ENCODE assay signal across 19 cellular contexts in the genomic region with DNA sequence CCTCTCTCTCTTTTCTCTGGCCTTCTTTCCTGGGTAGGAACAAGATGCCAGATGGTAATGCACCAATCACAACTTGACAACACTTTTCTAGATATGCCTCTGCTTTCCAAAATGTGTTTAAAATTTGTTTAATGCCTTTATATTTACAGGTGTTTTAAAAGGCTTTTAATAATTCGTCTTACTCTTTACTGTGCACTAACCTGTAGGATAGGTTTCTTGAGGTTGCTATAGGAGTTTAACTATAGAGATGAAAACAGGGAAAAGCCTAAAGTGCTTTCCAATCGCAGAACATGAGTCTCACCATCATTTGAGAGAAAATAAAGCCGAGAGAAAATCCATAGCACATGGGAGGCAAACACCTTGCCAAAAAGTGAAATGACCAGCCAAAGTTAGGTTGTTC.
A peak's percentile ranks its signal among the peaks of the same experiment; 100 is the strongest.
DNase-seq lines count a peak whose midpoint lies in the region; ATAC-seq, FAIRE-seq and TF ChIP-seq lines count a peak whose summit lies in the region.
"Had no signal": no experiment of that assay in that cellular context is flagged by ENCODE, and none has a peak within 500 bp of the region (broad histone marks: within the 10 kb centered on the region; RNA-seq: fewer than 3 reads in every experiment).

No MANE protein-coding gene starts in this region.

- H3K27me3 ChIP-seq in GM23338 (ENCODE audit: insufficient read depth) (no peaks in the 10 kb centered on the region), esophagus squamous epithelium (no peaks in the 10 kb centered on the region), pancreas (no peaks in the 10 kb centered on the region)

- peaks cover 2% of the 10 kb centered on the region for H3K27me3 Mint-ChIP-seq in GM23338 (ENCODE audit: insufficient read depth, low read depth, poor library complexity)

- peaks cover 63% of the 10 kb centered on the region for H3K4me1 Mint-ChIP-seq in GM23338
- H3K4me1 Mint-ChIP-seq: T-cell had no signal

- H3K4me2 ChIP-seq in GM23338 = no peak overlapping the region

- H3K27ac Mint-ChIP-seq in GM23338 = peak overlapping the region; percentile 94
- H3K27ac Mint-ChIP-seq: T-cell had no signal

- no peaks in the 10 kb centered on the region for H3K9me3 Mint-ChIP-seq in GM23338
- H3K9me3 Mint-ChIP-seq: T-cell had no signal

- H2AFZ ChIP-seq in GM23338 = no peak overlapping the region

- H3K9me3 ChIP-seq in esophagus squamous epithelium (no peaks in the 10 kb centered on the region), pancreas (no peaks in the 10 kb centered on the region)

- ATAC-seq in GM23338 (no peak), pancreas (no peak), GM21825 (IDR thresholded peaks at IDR 0.05; ENCODE audit: unreplicated experiment) (no peak), GM18907 (IDR thresholded peaks at IDR 0.05; ENCODE audit: unreplicated experiment) (no peak)
- ATAC-seq: left lobe of liver, T-cell had no signal

- H3K36me3 ChIP-seq in GM23338 (ENCODE audit: insufficient read depth) (no peaks in the 10 kb centered on the region), esophagus squamous epithelium (no peaks in the 10 kb centered on the region), pancreas (no peaks in the 10 kb centered on the region)

- peak; percentile 66 for FAIRE-seq in pancreas (lab: Jason Lieb, UNC)

- H3K27ac ChIP-seq in GM23338 (ENCODE audit: low read depth) = peak overlapping the region; percentile 48; the same call in 1 of the 2 replicates
- H3K27ac ChIP-seq in esophagus squamous epithelium = peak overlapping the region in 3 of 4 donors; percentile 45 to 51 (median 50)
- H3K27ac ChIP-seq in pancreas = no peak overlapping the region
- H3K27ac ChIP-seq: RWPE1 had no signal

- DNase-seq in GM23338 (ENCODE audit: low spot score) = no peak
- DNase-seq in NCI-H1694 (lab: John Stamatoyannopoulos, UW) = peak; percentile 31
- DNase-seq in esophagus squamous epithelium (lab: John Stamatoyannopoulos, UW) = no peak
- DNase-seq in pancreas = no peak
- no peak for DNase-seq in medulla oblongata (ENCODE audit: extremely low spot score)
- no peak for DNase-seq in GM13977 (ENCODE audit: low spot score)
- DNase-seq: activated CD4-positive, alpha-beta T cell treated with anti-CD3 and anti-CD28 coated beads, Interleukin-2, amount 50 U/mL, for 1 hour; activated CD8-positive, alpha-beta memory T cell treated with anti-CD3 and anti-CD28 coated beads, Interleukin-2, amount 50 U/mL, for 48 hours; activated gamma-delta T cell; AML-193; COR-L47; NCI-H226; small intestine; stimulated activated CD4-positive, alpha-beta T cell treated with anti-CD3 and anti-CD28 coated beads, Interleukin-4, amount 100 ng/mL, for 24 hours; T-cell had no signal

- no peak overlapping the region for H3K4me3 ChIP-seq in GM23338
- H3K4me3 ChIP-seq in esophagus squamous epithelium = no peak overlapping the region
- H3K4me3 ChIP-seq in pancreas = no peak overlapping the region

- no peak overlapping the region for H3K4me3 Mint-ChIP-seq in GM23338
- H3K4me3 Mint-ChIP-seq: T-cell had no signal

- H3F3A ChIP-seq in GM23338 (replicated peaks; ENCODE audit: low read depth) = no peaks in the 10 kb centered on the region; the same call in 1 of the 2 replicates

- 28 to 39% methylated on average over 3 of the region's 3 CpGs for WGBS in esophagus squamous epithelium, 2 donors
- 52 to 55% methylated on average over 3 of the region's 3 CpGs for WGBS in pancreas, 2 donors

- peaks cover 3% of the 10 kb centered on the region; the same call in 1 of the 3 replicates for H3K36me3 Mint-ChIP-seq in GM23338 (ENCODE audit: low read depth)
- H3K36me3 Mint-ChIP-seq: T-cell had no signal

- peaks cover 6% of the 10 kb centered on the region; the same call in 1 of the 2 replicates for H3K9me2 ChIP-seq in GM23338 (ENCODE audit: insufficient read depth)

- TF ChIP-seq CTCF in GM23338 (conservative IDR thresholded peaks at IDR 0.05; ENCODE audit: low read depth in 2 of 2) (no peak), esophagus squamous epithelium (IDR thresholded peaks at IDR 0.05) (no peak), pancreas (IDR thresholded peaks at IDR 0.05) (no peak), GM13977 (IDR thresholded peaks at IDR 0.05; ENCODE audit: extremely low read depth, insufficient read depth, missing control alignments) (no peak)

- H3K79me2 ChIP-seq in GM23338 (replicated peaks; ENCODE audit: insufficient read depth) = no peaks in the 10 kb centered on the region

- H3K4me1 ChIP-seq in GM23338 (ENCODE audit: insufficient read depth) = peaks cover 18% of the 10 kb centered on the region
- peaks cover 0 to 36% (median 20%) of the 10 kb centered on the region in 3 donors for H3K4me1 ChIP-seq in esophagus squamous epithelium
- no peaks in the 10 kb centered on the region for H3K4me1 ChIP-seq in pancreas

- intact Hi-C loops in esophagus squamous epithelium (cut with DNase I) = no loop called here
- intact Hi-C loops in pancreas (cut with DNase I) = no loop called here

- in situ Hi-C loops in GM13977 (cut with MboI; ENCODE audit: low pct_unique_long_range_greater_than_20kb, low sequenced_read_pairs, unreplicated experiment) = no loop called here

- TF ChIP-seq POLR2A in esophagus squamous epithelium (IDR thresholded peaks at IDR 0.05) = no peak

- no peaks in the 10 kb centered on the region for H4K20me1 ChIP-seq in GM23338 (replicated peaks; ENCODE audit: insufficient read depth)

TF ChIP-seq in GM23338, 12 proteins besides CTCF, POLR2A, EP300 and RAD21 (continues in another document):
- no peak for TF ChIP-seq POLR2AphosphoS5 (IDR thresholded peaks at IDR 0.05; ENCODE audit: low read depth)
- TF ChIP-seq NANOG (IDR thresholded peaks at IDR 0.05; ENCODE audit: borderline replicate concordance) = no peak
- TF ChIP-seq, protein P1, sequence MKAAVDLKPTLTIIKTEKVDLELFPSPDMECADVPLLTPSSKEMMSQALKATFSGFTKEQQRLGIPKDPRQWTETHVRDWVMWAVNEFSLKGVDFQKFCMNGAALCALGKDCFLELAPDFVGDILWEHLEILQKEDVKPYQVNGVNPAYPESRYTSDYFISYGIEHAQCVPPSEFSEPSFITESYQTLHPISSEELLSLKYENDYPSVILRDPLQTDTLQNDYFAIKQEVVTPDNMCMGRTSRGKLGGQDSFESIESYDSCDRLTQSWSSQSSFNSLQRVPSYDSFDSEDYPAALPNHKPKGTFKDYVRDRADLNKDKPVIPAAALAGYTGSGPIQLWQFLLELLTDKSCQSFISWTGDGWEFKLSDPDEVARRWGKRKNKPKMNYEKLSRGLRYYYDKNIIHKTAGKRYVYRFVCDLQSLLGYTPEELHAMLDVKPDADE (IDR thresholded peaks at IDR 0.05) = no peak
- no peak for TF ChIP-seq STAT1 (IDR thresholded peaks at IDR 0.05; ENCODE audit: unreplicated experiment)
- TF ChIP-seq, protein P2, sequence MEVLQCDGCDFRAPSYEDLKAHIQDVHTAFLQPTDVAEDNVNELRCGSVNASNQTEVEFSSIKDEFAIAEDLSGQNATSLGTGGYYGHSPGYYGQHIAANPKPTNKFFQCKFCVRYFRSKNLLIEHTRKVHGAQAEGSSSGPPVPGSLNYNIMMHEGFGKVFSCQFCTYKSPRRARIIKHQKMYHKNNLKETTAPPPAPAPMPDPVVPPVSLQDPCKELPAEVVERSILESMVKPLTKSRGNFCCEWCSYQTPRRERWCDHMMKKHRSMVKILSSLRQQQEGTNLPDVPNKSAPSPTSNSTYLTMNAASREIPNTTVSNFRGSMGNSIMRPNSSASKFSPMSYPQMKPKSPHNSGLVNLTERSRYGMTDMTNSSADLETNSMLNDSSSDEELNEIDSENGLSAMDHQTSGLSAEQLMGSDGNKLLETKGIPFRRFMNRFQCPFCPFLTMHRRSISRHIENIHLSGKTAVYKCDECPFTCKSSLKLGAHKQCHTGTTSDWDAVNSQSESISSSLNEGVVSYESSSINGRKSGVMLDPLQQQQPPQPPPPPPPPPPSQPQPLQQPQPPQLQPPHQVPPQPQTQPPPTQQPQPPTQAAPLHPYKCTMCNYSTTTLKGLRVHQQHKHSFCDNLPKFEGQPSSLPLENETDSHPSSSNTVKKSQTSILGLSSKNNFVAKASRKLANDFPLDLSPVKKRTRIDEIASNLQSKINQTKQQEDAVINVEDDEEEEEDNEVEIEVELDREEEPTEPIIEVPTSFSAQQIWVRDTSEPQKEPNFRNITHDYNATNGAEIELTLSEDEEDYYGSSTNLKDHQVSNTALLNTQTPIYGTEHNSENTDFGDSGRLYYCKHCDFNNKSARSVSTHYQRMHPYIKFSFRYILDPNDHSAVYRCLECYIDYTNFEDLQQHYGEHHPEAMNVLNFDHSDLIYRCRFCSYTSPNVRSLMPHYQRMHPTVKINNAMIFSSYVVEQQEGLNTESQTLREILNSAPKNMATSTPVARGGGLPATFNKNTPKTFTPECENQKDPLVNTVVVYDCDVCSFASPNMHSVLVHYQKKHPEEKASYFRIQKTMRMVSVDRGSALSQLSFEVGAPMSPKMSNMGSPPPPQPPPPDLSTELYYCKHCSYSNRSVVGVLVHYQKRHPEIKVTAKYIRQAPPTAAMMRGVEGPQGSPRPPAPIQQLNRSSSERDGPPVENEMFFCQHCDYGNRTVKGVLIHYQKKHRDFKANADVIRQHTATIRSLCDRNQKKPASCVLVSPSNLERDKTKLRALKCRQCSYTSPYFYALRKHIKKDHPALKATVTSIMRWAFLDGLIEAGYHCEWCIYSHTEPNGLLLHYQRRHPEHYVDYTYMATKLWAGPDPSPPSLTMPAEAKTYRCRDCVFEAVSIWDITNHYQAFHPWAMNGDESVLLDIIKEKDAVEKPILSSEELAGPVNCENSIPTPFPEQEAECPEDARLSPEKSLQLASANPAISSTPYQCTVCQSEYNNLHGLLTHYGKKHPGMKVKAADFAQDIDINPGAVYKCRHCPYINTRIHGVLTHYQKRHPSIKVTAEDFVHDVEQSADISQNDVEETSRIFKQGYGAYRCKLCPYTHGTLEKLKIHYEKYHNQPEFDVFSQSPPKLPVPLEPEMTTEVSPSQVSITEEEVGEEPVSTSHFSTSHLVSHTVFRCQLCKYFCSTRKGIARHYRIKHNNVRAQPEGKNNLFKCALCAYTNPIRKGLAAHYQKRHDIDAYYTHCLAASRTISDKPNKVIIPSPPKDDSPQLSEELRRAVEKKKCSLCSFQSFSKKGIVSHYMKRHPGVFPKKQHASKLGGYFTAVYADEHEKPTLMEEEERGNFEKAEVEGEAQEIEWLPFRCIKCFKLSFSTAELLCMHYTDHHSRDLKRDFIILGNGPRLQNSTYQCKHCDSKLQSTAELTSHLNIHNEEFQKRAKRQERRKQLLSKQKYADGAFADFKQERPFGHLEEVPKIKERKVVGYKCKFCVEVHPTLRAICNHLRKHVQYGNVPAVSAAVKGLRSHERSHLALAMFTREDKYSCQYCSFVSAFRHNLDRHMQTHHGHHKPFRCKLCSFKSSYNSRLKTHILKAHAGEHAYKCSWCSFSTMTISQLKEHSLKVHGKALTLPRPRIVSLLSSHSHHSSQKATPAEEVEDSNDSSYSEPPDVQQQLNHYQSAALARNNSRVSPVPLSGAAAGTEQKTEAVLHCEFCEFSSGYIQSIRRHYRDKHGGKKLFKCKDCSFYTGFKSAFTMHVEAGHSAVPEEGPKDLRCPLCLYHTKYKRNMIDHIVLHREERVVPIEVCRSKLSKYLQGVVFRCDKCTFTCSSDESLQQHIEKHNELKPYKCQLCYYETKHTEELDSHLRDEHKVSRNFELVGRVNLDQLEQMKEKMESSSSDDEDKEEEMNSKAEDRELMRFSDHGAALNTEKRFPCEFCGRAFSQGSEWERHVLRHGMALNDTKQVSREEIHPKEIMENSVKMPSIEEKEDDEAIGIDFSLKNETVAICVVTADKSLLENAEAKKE (CRISPR knock-in tag; IDR thresholded peaks at IDR 0.05) = no peak

Comparison
In these comparisons a context has a peak if more than half of its experiments do, and no peak if none do; other contexts are left out.
1. H3K27ac ChIP-seq: peak in GM23338 (single experiment) and esophagus squamous epithelium (3 of 4); none in pancreas (0 of 4).